ENCODE assay signal across 14 cellular contexts in genomic region chr4:1041936-1042330, GRCh38. TPM values are rescaled to one million over a fixed set of nuclear protein-coding genes. Genes with fewer than 3 reads are reported as not detected.
A peak's percentile ranks its signal among the peaks of the same experiment; 100 is the strongest.
DNase-seq lines count a peak whose midpoint lies in the region; ATAC-seq and TF ChIP-seq lines count a peak whose summit lies in the region.
"Had no signal": no experiment of that assay in that cellular context is flagged by ENCODE, and none has a peak within 500 bp of the region (broad histone marks: within the 10 kb centered on the region; RNA-seq: fewer than 3 reads in every experiment).

No MANE protein-coding gene starts in this region.

- H3K36me3 Mint-ChIP-seq in activated CD4-positive, alpha-beta T cell treated with anti-CD3 and anti-CD28 coated beads, Interleukin-2, amount 10 ng/mL, durations not matched to agents 24 days and 14 days (ENCODE audit: low read depth): peaks cover 2% of the 10 kb centered on the region

- no peak for ATAC-seq in left ventricle myocardium superior
- ATAC-seq in heart right ventricle: no peak

- no peak overlapping the region for H3K27ac ChIP-seq in heart right ventricle
- peak overlapping the region; percentile 55 for H3K27ac ChIP-seq in ectodermal cell (ENCODE audit: insufficient read depth, low read depth, low read length, poor library complexity, severe bottlenecking)
- H3K27ac ChIP-seq in muscle layer of duodenum (ENCODE audit: low read length): no peak overlapping the region

- H3K4me3 ChIP-seq in heart right ventricle (no peak overlapping the region), ectodermal cell (ENCODE audit: insufficient read depth, low read depth, low read length) (no peak overlapping the region), muscle layer of duodenum (ENCODE audit: low read depth in 1 of 2, low read length in 2 of 2) (peak overlapping the region; percentile 12 to 15), MG63 (no peak overlapping the region)

- H3K9me3 Mint-ChIP-seq in activated CD4-positive, alpha-beta T cell treated with anti-CD3 and anti-CD28 coated beads, Interleukin-2, amount 10 ng/mL, durations not matched to agents 24 days and 14 days: no peaks in the 10 kb centered on the region
- H3K9me3 Mint-ChIP-seq: activated naive CD8-positive, alpha-beta T cell treated with anti-CD3 and anti-CD28 coated beads, Interleukin-2, amount 10 ng/mL, durations not matched to agents 7 days and 5 days had no signal

- 54 to 56% methylated on average over 8 of the region's 8 CpGs for WGBS in heart right ventricle, 2 donors
- WGBS in ectodermal cell, 2 experiments: 80 to 83% methylated on average over 8 of the region's 8 CpGs

- no peak for TF ChIP-seq CTCF in heart right ventricle (IDR thresholded peaks at IDR 0.05)

- DNase-seq in left ventricle myocardium superior: peak; percentile 14
- no peak for DNase-seq in heart right ventricle
- no peak for DNase-seq in activated CD4-positive, alpha-beta T cell treated with anti-CD3 and anti-CD28 coated beads, Interleukin-2, amount 10 ng/mL, durations not matched to agents 24 days and 14 days
- no peak for DNase-seq in NCI-H1092 (lab: John Stamatoyannopoulos, UW)
- DNase-seq in MG63: no peak
- no peak for DNase-seq in SIG-M5 treated with dmso at 0.1 percent for 504 hours (lab: John Stamatoyannopoulos, UW; ENCODE audit: unreplicated experiment)
- DNase-seq: activated CD4-positive, alpha-beta T cell treated with anti-CD3 and anti-CD28 coated beads for 4 hours; activated naive CD8-positive, alpha-beta T cell treated with anti-CD3 and anti-CD28 coated beads, Interleukin-2, amount 10 ng/mL, durations not matched to agents 7 days and 5 days; MV-4-11; NCI-H748 treated with DMSO at 0.1 percent for 48 hours; SIG-M5; T-helper 9 cell had no signal

- H3K27me3 Mint-ChIP-seq in activated CD4-positive, alpha-beta T cell treated with anti-CD3 and anti-CD28 coated beads, Interleukin-2, amount 10 ng/mL, durations not matched to agents 24 days and 14 days: peaks cover 15% of the 10 kb centered on the region

- H3K4me1 ChIP-seq in heart right ventricle: peaks cover 2 to 35% (median 17%) of the 10 kb centered on the region in 9 donors
- peaks cover 45% of the 10 kb centered on the region for H3K4me1 ChIP-seq in ectodermal cell (ENCODE audit: control insufficient read depth, insufficient read depth, low read length)
- H3K4me1 ChIP-seq in muscle layer of duodenum (ENCODE audit: control insufficient read depth in 1 of 2, insufficient read depth in 2 of 2, low read length in 2 of 2): peaks cover 4 to 51% of the 10 kb centered on the region in 2 donors

- H3K9me3 ChIP-seq in heart right ventricle: no peaks in the 10 kb centered on the region
- H3K9me3 ChIP-seq in ectodermal cell (ENCODE audit: control insufficient read depth, low read length): no peaks in the 10 kb centered on the region
- no peaks in the 10 kb centered on the region for H3K9me3 ChIP-seq in muscle layer of duodenum (ENCODE audit: control insufficient read depth in 1 of 2, low read length in 2 of 2)
- no peaks in the 10 kb centered on the region for H3K9me3 ChIP-seq in MG63

- H3K36me3 ChIP-seq in heart right ventricle: no peaks in the 10 kb centered on the region
- H3K36me3 ChIP-seq in ectodermal cell (ENCODE audit: control insufficient read depth, insufficient read depth, low read length): no peaks in the 10 kb centered on the region
- H3K36me3 ChIP-seq in muscle layer of duodenum (ENCODE audit: control insufficient read depth in 1 of 2, insufficient read depth in 2 of 2, low read length in 2 of 2): no peaks in the 10 kb centered on the region
- no peaks in the 10 kb centered on the region for H3K36me3 ChIP-seq in MG63

- intact Hi-C loops in left ventricle myocardium superior (cut with micrococcal nuclease): no loop called here
- intact Hi-C loops in heart right ventricle (cut with DNase I): no loop called here
- intact Hi-C loops in activated CD4-positive, alpha-beta T cell treated with anti-CD3 and anti-CD28 coated beads, Interleukin-2, amount 10 ng/mL, durations not matched to agents 24 days and 14 days (cut with micrococcal nuclease): no loop called here

- H3K4me3 Mint-ChIP-seq in activated CD4-positive, alpha-beta T cell treated with anti-CD3 and anti-CD28 coated beads, Interleukin-2, amount 10 ng/mL, durations not matched to agents 24 days and 14 days: no peak overlapping the region
- H3K4me3 Mint-ChIP-seq: activated naive CD8-positive, alpha-beta T cell treated with anti-CD3 and anti-CD28 coated beads, Interleukin-2, amount 10 ng/mL, durations not matched to agents 7 days and 5 days had no signal

- H3K27me3 ChIP-seq in heart right ventricle: peaks cover 0 to 42% (median 35%) of the 10 kb centered on the region in 7 donors
- peaks cover 37% of the 10 kb centered on the region for H3K27me3 ChIP-seq in ectodermal cell (ENCODE audit: control insufficient read depth, insufficient read depth, low read length, poor library complexity, severe bottlenecking)
- H3K27me3 ChIP-seq in muscle layer of duodenum (ENCODE audit: low read depth, low read length): peaks cover 17% of the 10 kb centered on the region
- no peaks in the 10 kb centered on the region for H3K27me3 ChIP-seq in MG63

- H3K4me1 Mint-ChIP-seq in activated CD4-positive, alpha-beta T cell treated with anti-CD3 and anti-CD28 coated beads, Interleukin-2, amount 10 ng/mL, durations not matched to agents 24 days and 14 days: peaks cover 3% of the 10 kb centered on the region

- H3K27ac Mint-ChIP-seq in activated CD4-positive, alpha-beta T cell treated with anti-CD3 and anti-CD28 coated beads, Interleukin-2, amount 10 ng/mL, durations not matched to agents 24 days and 14 days: no peak overlapping the region
- H3K27ac Mint-ChIP-seq: activated naive CD8-positive, alpha-beta T cell treated with anti-CD3 and anti-CD28 coated beads, Interleukin-2, amount 10 ng/mL, durations not matched to agents 7 days and 5 days had no signal

RNA-seq across cellular contexts. Expression of gene FGFRL1, which starts 30.5 kb away (rescaled TPM):
- 26.6 TPM for total RNA-seq in left ventricle myocardium superior
- 10 to 100 TPM; 22.0 to 36.6 (median 28.1) TPM for total RNA-seq in heart right ventricle
- polyA plus RNA-seq in heart right ventricle: 10 to 100 TPM; 17.1 to 24.3 TPM
- polyA plus RNA-seq in ectodermal cell (2013, experiment 1 of 4): 9.9 TPM
- polyA plus RNA-seq in ectodermal cell (2013, experiment 2 of 4): 13.8 TPM
- polyA plus RNA-seq in ectodermal cell (2013, experiment 3 of 4): 12.4 TPM
- polyA plus RNA-seq in ectodermal cell (2013, experiment 4 of 4): 13.9 TPM
- total RNA-seq in activated CD4-positive, alpha-beta T cell treated with anti-CD3 and anti-CD28 coated beads, Interleukin-2, amount 10 ng/mL, durations not matched to agents 24 days and 14 days: 18.2 and 18.9 TPM in 2 replicates
- total RNA-seq in MG63 (2014; rRNA removed; shearing (Covaris generic); ENCODE audit: low replicate concordance): 41.7 and 59.5 TPM in 2 replicates

RNA-seq across cellular contexts. Expression of gene SLC26A1, which starts 48.7 kb away (rescaled TPM):
- not detected for total RNA-seq in left ventricle myocardium superior
- total RNA-seq in heart right ventricle: under 1 TPM in 2 of 10 donors, not detected in 8; 0.28 to 0.38 TPM
- polyA plus RNA-seq in heart right ventricle: under 1 TPM; 0.06 to 0.66 TPM
- 0.24 TPM for polyA plus RNA-seq in ectodermal cell (2013, experiment 1 of 4)
- 0.09 TPM for polyA plus RNA-seq in ectodermal cell (2013, experiment 2 of 4)
- polyA plus RNA-seq in ectodermal cell (2013, experiment 3 of 4): 0.21 TPM
- 0.28 TPM for polyA plus RNA-seq in ectodermal cell (2013, experiment 4 of 4)
- 0.26 TPM in 1 of 2 replicates, not detected in the other for total RNA-seq in activated CD4-positive, alpha-beta T cell treated with anti-CD3 and anti-CD28 coated beads, Interleukin-2, amount 10 ng/mL, durations not matched to agents 24 days and 14 days
- total RNA-seq in MG63 (2014; rRNA removed; shearing (Covaris generic); ENCODE audit: low replicate concordance): not detected in 2 replicates

RNA-seq across cellular contexts. Expression of gene IDUA, which starts 55.1 kb away (rescaled TPM):
- 8.7 TPM for total RNA-seq in left ventricle myocardium superior
- 10 to 100 TPM in 1 of 10 donors, 1 to 10 TPM in 9; 6.0 to 10.4 (median 8.7) TPM for total RNA-seq in heart right ventricle
- 10 to 100 TPM in 1 of 2 donors, 1 to 10 TPM in 1; 4.6 to 13.3 TPM for polyA plus RNA-seq in heart right ventricle
- polyA plus RNA-seq in ectodermal cell (2013, experiment 1 of 4): 2.9 TPM
- 4.0 TPM for polyA plus RNA-seq in ectodermal cell (2013, experiment 2 of 4)
- polyA plus RNA-seq in ectodermal cell (2013, experiment 3 of 4): 4.5 TPM
- 3.4 TPM for polyA plus RNA-seq in ectodermal cell (2013, experiment 4 of 4)
- 30.4 and 31.2 TPM in 2 replicates for total RNA-seq in activated CD4-positive, alpha-beta T cell treated with anti-CD3 and anti-CD28 coated beads, Interleukin-2, amount 10 ng/mL, durations not matched to agents 24 days and 14 days
- 3.4 and 13.5 TPM in 2 replicates for total RNA-seq in MG63 (2014; rRNA removed; shearing (Covaris generic); ENCODE audit: low replicate concordance)

Comparison
In these comparisons a context has a peak if more than half of its experiments do, and no peak if none do; other contexts are left out.
1. H3K4me3 ChIP-seq: peak in muscle layer of duodenum (2 of 2); none in heart right ventricle (0 of 10), ectodermal cell (single experiment) and MG63 (single experiment).